31 cellular contexts compared by ENCODE assay signal in the genomic region with DNA sequence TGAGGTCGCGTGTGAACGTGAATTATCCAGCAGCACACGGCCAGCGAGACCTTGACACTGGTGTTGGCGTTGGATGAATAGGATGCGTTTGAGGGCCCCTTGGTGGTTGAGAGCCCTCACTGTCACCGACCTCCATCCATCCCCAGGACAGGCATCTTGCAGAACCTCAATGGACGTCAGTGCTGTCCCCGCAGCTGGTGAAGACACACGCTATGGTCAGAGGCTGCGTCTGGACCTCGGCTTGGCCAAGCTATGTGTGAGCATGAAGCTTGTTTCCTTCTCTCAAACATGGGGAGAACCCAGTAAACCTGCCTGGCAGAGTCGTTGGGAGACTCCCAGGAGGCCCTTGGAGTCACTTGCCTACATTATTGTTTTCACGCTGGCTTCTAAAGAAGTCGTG.
"Had no signal": no experiment of that assay in that cellular context is flagged by ENCODE, and none has a peak within 500 bp of the region (broad histone marks: within the 10 kb centered on the region; RNA-seq: fewer than 3 reads in every experiment).

No MANE protein-coding gene starts in this region.

- H3K36me3 ChIP-seq: MG63 had no signal

- H3K27ac ChIP-seq: KMS-11 had no signal

- H3K4me3 ChIP-seq: MG63 had no signal

- DNase-seq: Karpas-422, Kasumi-1, KG1, MG63, MM.1S, MV-4-11, NCI-H1048, NCI-H1092, NCI-H1105, NCI-H1105 treated with DMSO at 0.1 percent for 48 hours, NCI-H1417 treated with DMSO at 0.1 percent for 48 hours, NCI-H1436, NCI-H1436 treated with DMSO at 0.1 percent for 48 hours, NCI-H146, NCI-H1694, NCI-H1694 treated with DMSO at 0.1 percent for 48 hours, NCI-H187, NCI-H187 treated with DMSO at 0.1 percent for 48 hours, NCI-H1930, NCI-H2029 treated with DMSO at 0.1 percent for 48 hours, NCI-H2081, NCI-H2081 treated with DMSO at 0.1 percent for 48 hours, NCI-H2107, NCI-H2171, NCI-H2227 treated with DMSO at 0.1 percent for 48 hours, NCI-H226, NCI-H345, NCI-H446, NCI-H446 treated with DMSO at 0.1 percent for 48 hours, NCI-H510A had no signal

- H3K27me3 ChIP-seq: MG63 had no signal

- H3K4me2 ChIP-seq: KMS-11 had no signal

- H3K9me3 ChIP-seq: MG63 had no signal

- H3K9ac ChIP-seq: KMS-11 had no signal
